Comparison of ENCODE assay signal across 8 cellular contexts in genomic region chr11:119730347-119730613, GRCh38. TPM values are rescaled to one million over a fixed set of nuclear protein-coding genes. Genes with fewer than 3 reads are reported as not detected.
DNase-seq lines count a peak whose midpoint lies in the region; ATAC-seq, FAIRE-seq and TF ChIP-seq lines count a peak whose summit lies in the region.

No MANE protein-coding gene starts in this region.

- no peak for DNase-seq in T-helper 2 cell treated with Interferon-gamma antibody and Interleukin-4, amounts not matched to agents 5 μg/mL and 100 μg/mL, for 36 hours (ENCODE audit: low spot score)
- DNase-seq in T-helper 2 cell (no peak), left lung (no peak), small intestine (no peak), MG63 (no peak)

- intact Hi-C loops in left lung (cut with DNase I), result no loop called here

- H3K27ac Mint-ChIP-seq in T-helper 2 cell treated with Interferon-gamma antibody and Interleukin-4, amounts not matched to agents 5 μg/mL and 100 μg/mL, for 36 hours, result no peak overlapping the region

- FAIRE-seq in small intestine (lab: Jason Lieb, UNC), result no peak

- peak overlapping the region; percentile 52 for H3K27ac ChIP-seq in angular gyrus (ENCODE audit: low read depth, low read length)
- peak overlapping the region; percentile 78 to 84 for H3K27ac ChIP-seq in left lung
- H3K27ac ChIP-seq in stomach smooth muscle (ENCODE audit: low read length), result peak overlapping the region; percentile 31
- H3K27ac ChIP-seq in small intestine (ENCODE audit: low read depth in 1 of 2, low read length in 1 of 2), result peak overlapping the region in 1 of 2 donors; percentile 76

- H3K9me3 ChIP-seq in left lung, result no peaks in the 10 kb centered on the region
- H3K9me3 ChIP-seq in stomach smooth muscle (ENCODE audit: control insufficient read depth in 2 of 2, low read length in 2 of 2), result no peaks in the 10 kb centered on the region
- H3K9me3 ChIP-seq in small intestine (ENCODE audit: control insufficient read depth, low read depth), result no peaks in the 10 kb centered on the region
- no peaks in the 10 kb centered on the region; the same call in 1 of the 2 replicates for H3K9me3 ChIP-seq in MG63

- H3K9me3 Mint-ChIP-seq in T-helper 2 cell treated with Interferon-gamma antibody and Interleukin-4, amounts not matched to agents 5 μg/mL and 100 μg/mL, for 36 hours, result no peaks in the 10 kb centered on the region

- H3K4me1 Mint-ChIP-seq in T-helper 2 cell treated with Interferon-gamma antibody and Interleukin-4, amounts not matched to agents 5 μg/mL and 100 μg/mL, for 36 hours (ENCODE audit: low read depth), result peaks cover 3% of the 10 kb centered on the region

- TF ChIP-seq CTCF in left lung (IDR thresholded peaks at IDR 0.05), result no peak

- H3K9ac ChIP-seq in stomach smooth muscle (ENCODE audit: low read length in 2 of 2), result peak overlapping the region; percentile 47 to 58

- H3K4me1 ChIP-seq in left lung (peaks cover 16 to 30% of the 10 kb centered on the region in 2 donors), stomach smooth muscle (ENCODE audit: control insufficient read depth, insufficient read depth, low read length) (peaks cover 28% of the 10 kb centered on the region), small intestine (ENCODE audit: control insufficient read depth in 2 of 2, insufficient read depth in 1 of 2, low read depth in 1 of 2, low read length in 1 of 2) (peaks cover 0 to 3% of the 10 kb centered on the region in 2 donors)

- H3K36me3 ChIP-seq in left lung (no peaks in the 10 kb centered on the region), stomach smooth muscle (ENCODE audit: control insufficient read depth in 2 of 2, insufficient read depth in 2 of 2, low read length in 2 of 2) (no peaks in the 10 kb centered on the region), small intestine (ENCODE audit: control insufficient read depth in 2 of 2, insufficient read depth in 2 of 2, low read length in 2 of 2) (no peaks in the 10 kb centered on the region), MG63 (no peaks in the 10 kb centered on the region)

- H3K4me3 Mint-ChIP-seq in T-helper 2 cell treated with Interferon-gamma antibody and Interleukin-4, amounts not matched to agents 5 μg/mL and 100 μg/mL, for 36 hours, result peak overlapping the region; percentile 66

- H3K27me3 Mint-ChIP-seq in T-helper 2 cell treated with Interferon-gamma antibody and Interleukin-4, amounts not matched to agents 5 μg/mL and 100 μg/mL, for 36 hours (ENCODE audit: low read depth), result peaks cover 66% of the 10 kb centered on the region

- 17 to 24% (median 20%) methylated on average over 7 of the region's 7 CpGs for WGBS in small intestine, 3 donors

- no peaks in the 10 kb centered on the region for H3K36me3 Mint-ChIP-seq in T-helper 2 cell treated with Interferon-gamma antibody and Interleukin-4, amounts not matched to agents 5 μg/mL and 100 μg/mL, for 36 hours (ENCODE audit: low read depth)

- H3K27me3 ChIP-seq in left lung, result peaks cover 0 to 13% of the 10 kb centered on the region in 2 donors
- H3K27me3 ChIP-seq in stomach smooth muscle (ENCODE audit: control insufficient read depth in 1 of 2, insufficient read depth in 2 of 2, low read length in 2 of 2), result peaks cover 0 to 5% of the 10 kb centered on the region in 2 donors
- H3K27me3 ChIP-seq in small intestine (ENCODE audit: control insufficient read depth in 2 of 2, insufficient read depth in 2 of 2, low read length in 2 of 2), result no peaks in the 10 kb centered on the region
- no peaks in the 10 kb centered on the region for H3K27me3 ChIP-seq in MG63

- peak overlapping the region; percentile 69 to 78 for H3K4me3 ChIP-seq in left lung
- peak overlapping the region; percentile 75 to 83 for H3K4me3 ChIP-seq in stomach smooth muscle (ENCODE audit: low read length in 2 of 2)
- no peak overlapping the region for H3K4me3 ChIP-seq in small intestine (ENCODE audit: low read depth in 1 of 2, low read length in 2 of 2)
- H3K4me3 ChIP-seq in MG63, result no peak overlapping the region

- ATAC-seq in left lung (no peak), HG03095 (IDR thresholded peaks at IDR 0.05; ENCODE audit: unreplicated experiment) (no peak)

RNA-seq across cellular contexts. Expression of gene NECTIN1, which starts 1.3 kb away (rescaled TPM):
- total RNA-seq in left lung, result 10 to 100 TPM; 13.0 to 13.8 TPM
- polyA plus RNA-seq in small intestine, result 10 to 100 TPM in 1 of 3 donors, 1 to 10 TPM in 2; 2.7 to 32.8 (median 3.6) TPM
- total RNA-seq in MG63 (2014; rRNA removed; shearing (Covaris generic); ENCODE audit: low replicate concordance), result 2.2 and 5.3 TPM in 2 replicates

Comparison
In these comparisons a context has a peak if more than half of its experiments do, and no peak if none do; other contexts are left out.
1. H3K4me3 ChIP-seq: peak in left lung (2 of 2) and stomach smooth muscle (2 of 2); none in small intestine (0 of 2) and MG63 (single experiment).